Comparison of ENCODE assay signal across 26 cellular contexts in genomic region chr14:75090353-75090752, GRCh38.
"Had no signal": no experiment of that assay in that cellular context is flagged by ENCODE, and none has a peak within 500 bp of the region (broad histone marks: within the 10 kb centered on the region; RNA-seq: fewer than 3 reads in every experiment).

No MANE protein-coding gene starts in this region.

- DNase-seq: activated CD4-positive, alpha-beta memory T cell treated with anti-CD3 and anti-CD28 coated beads for 36 hours; activated CD4-positive, alpha-beta T cell treated with anti-CD3 and anti-CD28 coated beads, Interleukin-2, amount 10 ng/mL, durations not matched to agents 7 days and 5 days; activated CD4-positive, CD25-positive, alpha-beta regulatory T cell; activated CD8-positive, alpha-beta memory T cell treated with anti-CD3 and anti-CD28 coated beads for 24 hours; activated gamma-delta T cell; activated naive CD4-positive, alpha-beta T cell treated with anti-CD3 and anti-CD28 coated beads, Interleukin-2, amount 10 ng/mL, durations not matched to agents 7 days and 5 days; activated naive CD8-positive, alpha-beta T cell treated with anti-CD3 and anti-CD28 coated beads for 36 hours; activated T-cell treated with anti-CD3 and anti-CD28 coated beads for 4 hours; activated T-cell treated with anti-CD3 and anti-CD28 coated beads, Interleukin-2, amount 50 U/mL, for 48 hours; brain microvascular endothelial cell; NCI-H1092; NCI-H1417; NCI-H1694 treated with DMSO at 0.1 percent for 48 hours; NCI-H2029 treated with DMSO at 0.1 percent for 48 hours; NCI-H345; NCI-H510A; NCI-H69; NK-92 treated with Interleukin-12 subunit alpha and Interleukin-12 subunit beta, amount 100 ng/mL, for 24 hours; OCI-M1; RPMI8226; T-cell; T-helper 2 cell; T1000 had no signal

- H3K27ac Mint-ChIP-seq: activated CD4-positive, alpha-beta memory T cell treated with anti-CD3 and anti-CD28 coated beads for 36 hours; activated CD4-positive, alpha-beta T cell treated with anti-CD3 and anti-CD28 coated beads, Interleukin-2, amount 10 ng/mL, durations not matched to agents 7 days and 5 days; activated naive CD4-positive, alpha-beta T cell treated with anti-CD3 and anti-CD28 coated beads, Interleukin-2, amount 10 ng/mL, durations not matched to agents 7 days and 5 days; activated naive CD8-positive, alpha-beta T cell treated with anti-CD3 and anti-CD28 coated beads for 36 hours; activated T-helper 17 cell treated with anti-CD3 and anti-CD28 coated beads, Interleukin-2, amount 50 U/mL, for 72 hours had no signal

- H3K27me3 ChIP-seq: brain microvascular endothelial cell had no signal

- H3K4me1 Mint-ChIP-seq: activated CD4-positive, alpha-beta T cell treated with anti-CD3 and anti-CD28 coated beads, Interleukin-2, amount 10 ng/mL, durations not matched to agents 7 days and 5 days; activated naive CD4-positive, alpha-beta T cell treated with anti-CD3 and anti-CD28 coated beads, Interleukin-2, amount 10 ng/mL, durations not matched to agents 7 days and 5 days; activated naive CD8-positive, alpha-beta T cell treated with anti-CD3 and anti-CD28 coated beads for 36 hours; activated T-helper 17 cell treated with anti-CD3 and anti-CD28 coated beads, Interleukin-2, amount 50 U/mL, for 72 hours; T-cell had no signal

- FAIRE-seq: TTC549 had no signal

- H3K9me3 Mint-ChIP-seq: activated CD4-positive, alpha-beta memory T cell treated with anti-CD3 and anti-CD28 coated beads for 36 hours; activated CD4-positive, alpha-beta T cell treated with anti-CD3 and anti-CD28 coated beads, Interleukin-2, amount 10 ng/mL, durations not matched to agents 7 days and 5 days; activated naive CD4-positive, alpha-beta T cell treated with anti-CD3 and anti-CD28 coated beads, Interleukin-2, amount 10 ng/mL, durations not matched to agents 7 days and 5 days; activated naive CD8-positive, alpha-beta T cell treated with anti-CD3 and anti-CD28 coated beads for 36 hours; activated T-helper 17 cell treated with anti-CD3 and anti-CD28 coated beads, Interleukin-2, amount 50 U/mL, for 72 hours; T-cell had no signal

- H3K4me3 ChIP-seq: SK-N-MC had no signal

- H3K4me3 Mint-ChIP-seq: activated CD4-positive, alpha-beta memory T cell treated with anti-CD3 and anti-CD28 coated beads for 36 hours; activated CD4-positive, alpha-beta T cell treated with anti-CD3 and anti-CD28 coated beads, Interleukin-2, amount 10 ng/mL, durations not matched to agents 7 days and 5 days; activated naive CD4-positive, alpha-beta T cell treated with anti-CD3 and anti-CD28 coated beads, Interleukin-2, amount 10 ng/mL, durations not matched to agents 7 days and 5 days; activated naive CD8-positive, alpha-beta T cell treated with anti-CD3 and anti-CD28 coated beads for 36 hours; activated T-helper 17 cell treated with anti-CD3 and anti-CD28 coated beads, Interleukin-2, amount 50 U/mL, for 72 hours; T-cell had no signal

- H3K27me3 Mint-ChIP-seq: activated CD4-positive, alpha-beta memory T cell treated with anti-CD3 and anti-CD28 coated beads for 36 hours; activated CD4-positive, alpha-beta T cell treated with anti-CD3 and anti-CD28 coated beads, Interleukin-2, amount 10 ng/mL, durations not matched to agents 7 days and 5 days; activated naive CD4-positive, alpha-beta T cell treated with anti-CD3 and anti-CD28 coated beads, Interleukin-2, amount 10 ng/mL, durations not matched to agents 7 days and 5 days; activated naive CD8-positive, alpha-beta T cell treated with anti-CD3 and anti-CD28 coated beads for 36 hours; activated T-helper 17 cell treated with anti-CD3 and anti-CD28 coated beads, Interleukin-2, amount 50 U/mL, for 72 hours; T-cell had no signal
